ENCODE assay signal across 24 cellular contexts in genomic region chr17:66172706-66173223, GRCh38. TPM values are rescaled to one million over a fixed set of nuclear protein-coding genes. Genes with fewer than 3 reads are reported as not detected.
"Had no signal": no experiment of that assay in that cellular context is flagged by ENCODE, and none has a peak within 500 bp of the region (broad histone marks: within the 10 kb centered on the region; RNA-seq: fewer than 3 reads in every experiment).

No MANE protein-coding gene starts in this region.

- H3K36me3 Mint-ChIP-seq: natural killer cell treated with Interleukin-12 subunit alpha and Interleukin-12 subunit beta and Interleukin-15 and Interleukin-18, amount 100 ng/mL, for 72 hours had no signal

- H3K4me1 Mint-ChIP-seq: activated CD4-positive, alpha-beta T cell treated with anti-CD3 and anti-CD28 coated beads, Interleukin-2, amount 10 ng/mL, durations not matched to agents 24 days and 14 days had no signal

- H3K9me3 Mint-ChIP-seq: activated CD4-positive, alpha-beta T cell treated with anti-CD3 and anti-CD28 coated beads, Interleukin-2, amount 10 ng/mL, durations not matched to agents 24 days and 14 days; activated CD8-positive, alpha-beta T cell treated with anti-CD3 and anti-CD28 coated beads for 36 hours; activated naive CD4-positive, alpha-beta T cell treated with anti-CD3 and anti-CD28 coated beads for 36 hours; activated T-helper 2 cell treated with anti-CD3 and anti-CD28 coated beads, Interferon-gamma antibody, Interleukin-2, Interleukin-4, amounts not matched to agents 10 μg/mL and 5 μg/mL and 100 μg/mL, durations not matched to agents 14 hours and 24 hours and 36 hours; mesothelial cell of epicardium; natural killer cell treated with Interleukin-12 subunit alpha and Interleukin-12 subunit beta and Interleukin-15 and Interleukin-18, amount 100 ng/mL, for 72 hours had no signal

- H3K27me3 ChIP-seq: body of pancreas, esophagus muscularis mucosa, gastroesophageal sphincter, heart left ventricle, tibial artery had no signal

- H3K4me3 ChIP-seq: body of pancreas, esophagus muscularis mucosa, gastroesophageal sphincter, heart left ventricle, lung, tibial artery had no signal

- H3K27me3 Mint-ChIP-seq: activated CD8-positive, alpha-beta T cell treated with anti-CD3 and anti-CD28 coated beads for 36 hours; natural killer cell treated with Interleukin-12 subunit alpha and Interleukin-12 subunit beta and Interleukin-15 and Interleukin-18, amount 100 ng/mL, for 72 hours had no signal

- H3K9me3 ChIP-seq: body of pancreas, esophagus muscularis mucosa, gastroesophageal sphincter, heart left ventricle, tibial artery had no signal

- DNase-seq: activated CD4-positive, alpha-beta T cell treated with anti-CD3 and anti-CD28 coated beads, Interleukin-2, amount 10 ng/mL, durations not matched to agents 24 days and 14 days; activated CD8-positive, alpha-beta T cell treated with anti-CD3 and anti-CD28 coated beads for 36 hours; activated naive CD4-positive, alpha-beta T cell treated with anti-CD3 and anti-CD28 coated beads for 36 hours; activated T-cell treated with anti-CD3 and anti-CD28 coated beads, Interleukin-2, amount 50 U/mL, for 1 hour; body of pancreas; dermis blood vessel endothelial cell; effector memory CD4-positive, alpha-beta T cell; heart left ventricle; kidney; posterior cingulate gyrus; stimulated activated CD4-positive, alpha-beta T cell treated with anti-CD3 and anti-CD28 coated beads, Interleukin-12 subunit alpha, Interleukin-12 subunit beta, amount 100 ng/mL, for 4 hours; stimulated activated CD4-positive, alpha-beta T cell treated with anti-CD3 and anti-CD28 coated beads, Interleukin-1b, Interleukin-23, amount 100 ng/mL, for 48 hours; stimulated activated CD8-positive, alpha-beta memory T cell treated with anti-CD3 and anti-CD28 coated beads, Interleukin-4, amount 100 ng/mL, for 48 hours; stimulated activated naive CD4-positive, alpha-beta T cell treated with Interleukin-2 at 50 U/mL for 16 hours; substantia nigra; tibial artery had no signal

- H3K4me1 ChIP-seq: body of pancreas, tibial artery had no signal

- H3K27ac ChIP-seq: body of pancreas, esophagus muscularis mucosa, gastroesophageal sphincter, tibial artery had no signal

- H3K27ac Mint-ChIP-seq: activated CD4-positive, alpha-beta T cell treated with anti-CD3 and anti-CD28 coated beads, Interleukin-2, amount 10 ng/mL, durations not matched to agents 24 days and 14 days; activated CD8-positive, alpha-beta T cell treated with anti-CD3 and anti-CD28 coated beads for 36 hours; activated naive CD4-positive, alpha-beta T cell treated with anti-CD3 and anti-CD28 coated beads for 36 hours; activated T-helper 2 cell treated with anti-CD3 and anti-CD28 coated beads, Interferon-gamma antibody, Interleukin-2, Interleukin-4, amounts not matched to agents 10 μg/mL and 5 μg/mL and 100 μg/mL, durations not matched to agents 14 hours and 24 hours and 36 hours; mesothelial cell of epicardium; natural killer cell treated with Interleukin-12 subunit alpha and Interleukin-12 subunit beta and Interleukin-15 and Interleukin-18, amount 100 ng/mL, for 72 hours had no signal

- H3K4me3 Mint-ChIP-seq: activated CD4-positive, alpha-beta T cell treated with anti-CD3 and anti-CD28 coated beads, Interleukin-2, amount 10 ng/mL, durations not matched to agents 24 days and 14 days; activated CD8-positive, alpha-beta T cell treated with anti-CD3 and anti-CD28 coated beads for 36 hours; activated naive CD4-positive, alpha-beta T cell treated with anti-CD3 and anti-CD28 coated beads for 36 hours; mesothelial cell of epicardium; natural killer cell treated with Interleukin-12 subunit alpha and Interleukin-12 subunit beta and Interleukin-15 and Interleukin-18, amount 100 ng/mL, for 72 hours had no signal

RNA-seq across cellular contexts. Expression of gene APOH, which starts 56.5 kb away (rescaled TPM):
- total RNA-seq: activated CD4-positive, alpha-beta T cell treated with anti-CD3 and anti-CD28 coated beads, Interleukin-2, amount 10 ng/mL, durations not matched to agents 24 days and 14 days; activated CD8-positive, alpha-beta T cell treated with anti-CD3 and anti-CD28 coated beads for 36 hours; activated naive CD4-positive, alpha-beta T cell treated with anti-CD3 and anti-CD28 coated beads for 36 hours; activated T-helper 2 cell treated with anti-CD3 and anti-CD28 coated beads, Interferon-gamma antibody, Interleukin-2, Interleukin-4, amounts not matched to agents 10 μg/mL and 5 μg/mL and 100 μg/mL, durations not matched to agents 14 hours and 24 hours and 36 hours; cardiac septum; dermis blood vessel endothelial cell; endothelial cell of umbilical vein; esophagus muscularis mucosa; gastroesophageal sphincter; kidney; mesothelial cell of epicardium; natural killer cell treated with Interleukin-12 subunit alpha and Interleukin-12 subunit beta and Interleukin-15 and Interleukin-18, amount 100 ng/mL, for 72 hours had no signal
- polyA plus RNA-seq: endothelial cell of umbilical vein had no signal
